22 cellular contexts compared by ENCODE assay signal in the genomic region with DNA sequence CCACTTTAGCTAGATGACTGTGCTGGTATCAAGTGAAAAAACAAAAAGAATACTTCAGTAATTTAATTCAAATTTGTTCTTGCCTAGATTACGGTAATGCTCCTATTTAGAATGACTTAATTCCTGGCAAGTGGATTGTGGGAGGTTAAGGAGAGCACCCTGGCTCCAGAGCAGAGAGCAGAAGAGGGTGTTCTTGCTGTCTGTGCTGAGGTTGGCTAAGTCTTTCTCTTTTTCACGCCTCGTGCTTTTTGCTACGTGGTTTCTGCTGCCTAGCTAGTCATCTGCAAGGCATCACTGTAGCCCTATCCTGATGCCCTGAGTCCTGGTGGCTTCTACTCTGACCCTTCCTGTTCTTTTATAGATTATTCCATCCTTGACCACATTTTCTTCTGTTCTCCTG.
"Had no signal": no experiment of that assay in that cellular context is flagged by ENCODE, and none has a peak within 500 bp of the region (broad histone marks: within the 10 kb centered on the region; RNA-seq: fewer than 3 reads in every experiment).

No MANE protein-coding gene starts in this region.

- ATAC-seq: foreskin keratinocyte, gastroesophageal sphincter, heart left ventricle, left cardiac atrium, left lung, left ventricle myocardium superior, lower lobe of right lung, mucosa of descending colon had no signal

- H3K27ac ChIP-seq: coronary artery, dorsolateral prefrontal cortex, esophagus muscularis mucosa, foreskin keratinocyte, gastroesophageal sphincter, heart left ventricle, hepatocyte, left lung, lower lobe of right lung had no signal

- H3K4me3 ChIP-seq: coronary artery, dorsolateral prefrontal cortex, esophagus muscularis mucosa, gastroesophageal sphincter, heart left ventricle, hepatocyte, left lung, lower lobe of right lung, mucosa of descending colon had no signal

- H3K4me1 ChIP-seq: esophagus muscularis mucosa, foreskin keratinocyte, gastroesophageal sphincter, heart left ventricle, left lung, lower lobe of right lung had no signal

- DNase-seq: cerebellar nuclear complex; dermis blood vessel endothelial cell; dorsolateral prefrontal cortex; effector CD4-positive, alpha-beta T cell; effector memory CD4-positive, alpha-beta T cell; foreskin keratinocyte; glutamatergic neuron; heart left ventricle; immature natural killer cell; islet precursor cell; kidney; kidney glomerular epithelial cell; left cardiac atrium; left lung; left ventricle myocardium superior; lower lobe of right lung; mesenchymal stem cell; mucosa of descending colon had no signal

- H3K9me3 ChIP-seq: esophagus muscularis mucosa, gastroesophageal sphincter, heart left ventricle, left lung, lower lobe of right lung, mucosa of descending colon had no signal

- H3K27me3 ChIP-seq: dorsolateral prefrontal cortex, esophagus muscularis mucosa, foreskin keratinocyte, gastroesophageal sphincter, heart left ventricle, hepatocyte, left lung had no signal
